17 cellular contexts compared by ENCODE assay signal in the genomic region with DNA sequence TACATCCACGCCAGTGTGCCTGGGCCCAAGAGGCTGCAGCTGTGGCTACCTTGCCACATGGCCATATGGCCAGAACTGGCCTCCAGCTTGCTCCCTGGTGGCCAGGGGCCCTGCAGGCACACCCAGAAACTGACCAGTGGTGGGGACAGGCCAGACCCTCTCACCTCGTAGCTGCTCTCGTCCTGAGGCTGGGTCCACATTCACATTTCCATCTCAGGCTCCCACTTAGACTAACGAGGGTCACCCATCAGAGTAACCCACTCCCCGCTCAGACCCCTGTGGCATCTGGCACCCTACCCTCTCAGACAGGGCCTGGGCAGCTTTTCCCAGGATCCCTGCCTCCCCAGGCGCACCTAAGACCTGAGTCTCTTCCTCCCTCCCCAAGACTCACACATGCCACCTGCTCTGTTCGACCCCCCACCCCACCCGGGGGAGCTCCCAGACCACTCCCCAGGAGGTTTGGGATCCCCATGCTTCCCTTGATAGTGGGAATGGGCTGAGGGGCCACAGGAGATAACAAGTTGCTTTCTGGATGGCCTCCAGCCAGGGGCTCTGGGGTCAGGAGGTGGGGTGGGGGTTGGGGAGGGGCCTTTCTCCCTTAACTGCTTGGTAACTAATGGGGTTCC. TPM values are rescaled to one million over a fixed set of nuclear protein-coding genes. Genes with fewer than 3 reads are reported as not detected.
DNase-seq lines count a peak whose midpoint lies in the region; ATAC-seq and TF ChIP-seq lines count a peak whose summit lies in the region.
"Had no signal": no experiment of that assay in that cellular context is flagged by ENCODE, and none has a peak within 500 bp of the region (broad histone marks: within the 10 kb centered on the region; RNA-seq: fewer than 3 reads in every experiment).

No MANE protein-coding gene starts in this region.

- no peak for ATAC-seq in stimulated activated naive B cell treated with anti-CD40 and anti-IgM and Interleukin-4, amounts not matched to agents 10 μg/mL and 1 μg/mL and 100 μg/mL, for 72 hours (replicated peaks)
- no peak for ATAC-seq in GM21529 (IDR thresholded peaks at IDR 0.05; ENCODE audit: unreplicated experiment)
- no peak for ATAC-seq in upper lobe of right lung
- no peak for ATAC-seq in GM21447 (IDR thresholded peaks at IDR 0.05; ENCODE audit: unreplicated experiment)
- ATAC-seq: left lung had no signal

- H4K20me1 ChIP-seq in Karpas-422 (ENCODE audit: insufficient read depth, low read depth, low read length) (no peaks in the 10 kb centered on the region), hepatocyte (ENCODE audit: insufficient read depth, poor library complexity, severe bottlenecking) (no peaks in the 10 kb centered on the region)

- H3K9me3 ChIP-seq in Karpas-422 (ENCODE audit: low read length), result no peaks in the 10 kb centered on the region
- no peaks in the 10 kb centered on the region for H3K9me3 ChIP-seq in hepatocyte (ENCODE audit: low read depth)
- H3K9me3 ChIP-seq in upper lobe of right lung, result no peaks in the 10 kb centered on the region
- H3K9me3 ChIP-seq: left lung had no signal

- H3K9me3 Mint-ChIP-seq in activated CD4-positive, alpha-beta T cell treated with anti-CD3 and anti-CD28 coated beads, Interleukin-2, amount 10 ng/mL, durations not matched to agents 24 days and 14 days, result no peaks in the 10 kb centered on the region
- no peaks in the 10 kb centered on the region for H3K9me3 Mint-ChIP-seq in stimulated activated naive B cell treated with anti-CD40 and anti-IgM and Interleukin-4, amounts not matched to agents 10 μg/mL and 1 μg/mL and 100 μg/mL, for 72 hours
- H3K9me3 Mint-ChIP-seq: nephron had no signal

- H3K4me2 ChIP-seq in Karpas-422 (ENCODE audit: low read depth, low read length, poor library complexity, severe bottlenecking) (no peak overlapping the region), hepatocyte (no peak overlapping the region)
- H3K4me2 ChIP-seq: KMS-11 had no signal

- no peak overlapping the region for H2AFZ ChIP-seq in Karpas-422 (ENCODE audit: low read length)
- no peak overlapping the region for H2AFZ ChIP-seq in hepatocyte

- no peaks in the 10 kb centered on the region for H3K27me3 ChIP-seq in Karpas-422 (ENCODE audit: low read length)
- no peaks in the 10 kb centered on the region for H3K27me3 ChIP-seq in hepatocyte
- peaks cover 38% of the 10 kb centered on the region for H3K27me3 ChIP-seq in upper lobe of right lung

- no peaks in the 10 kb centered on the region for H3K36me3 Mint-ChIP-seq in activated CD4-positive, alpha-beta T cell treated with anti-CD3 and anti-CD28 coated beads, Interleukin-2, amount 10 ng/mL, durations not matched to agents 24 days and 14 days (ENCODE audit: low read depth)
- H3K36me3 Mint-ChIP-seq in stimulated activated naive B cell treated with anti-CD40 and anti-IgM and Interleukin-4, amounts not matched to agents 10 μg/mL and 1 μg/mL and 100 μg/mL, for 72 hours, result no peaks in the 10 kb centered on the region
- H3K36me3 Mint-ChIP-seq: activated naive CD8-positive, alpha-beta T cell had no signal

- WGBS in hepatocyte (ENCODE audit: low lambda C conversion rate, missing lambda C conversion rate), result 95% methylated on average over 8 of the region's 8 CpGs

- H3K4me1 Mint-ChIP-seq in activated CD4-positive, alpha-beta T cell treated with anti-CD3 and anti-CD28 coated beads, Interleukin-2, amount 10 ng/mL, durations not matched to agents 24 days and 14 days, result no peaks in the 10 kb centered on the region
- H3K4me1 Mint-ChIP-seq in stimulated activated naive B cell treated with anti-CD40 and anti-IgM and Interleukin-4, amounts not matched to agents 10 μg/mL and 1 μg/mL and 100 μg/mL, for 72 hours, result peaks cover 9 to 12% of the 10 kb centered on the region in 2 donors

- intact Hi-C loops in activated CD4-positive, alpha-beta T cell treated with anti-CD3 and anti-CD28 coated beads, Interleukin-2, amount 10 ng/mL, durations not matched to agents 24 days and 14 days (cut with micrococcal nuclease), result no loop called here
- intact Hi-C loops in upper lobe of right lung (cut with DNase I), result no loop called here

- no peak overlapping the region for H3K4me3 Mint-ChIP-seq in activated CD4-positive, alpha-beta T cell treated with anti-CD3 and anti-CD28 coated beads, Interleukin-2, amount 10 ng/mL, durations not matched to agents 24 days and 14 days
- H3K4me3 Mint-ChIP-seq in stimulated activated naive B cell treated with anti-CD40 and anti-IgM and Interleukin-4, amounts not matched to agents 10 μg/mL and 1 μg/mL and 100 μg/mL, for 72 hours, result no peak overlapping the region
- H3K4me3 Mint-ChIP-seq: activated naive CD8-positive, alpha-beta T cell; nephron had no signal

- H3K9ac ChIP-seq in Karpas-422 (ENCODE audit: low read length), result no peak overlapping the region
- H3K9ac ChIP-seq: KMS-11 had no signal

- peaks cover 20% of the 10 kb centered on the region for H3K27me3 Mint-ChIP-seq in activated CD4-positive, alpha-beta T cell treated with anti-CD3 and anti-CD28 coated beads, Interleukin-2, amount 10 ng/mL, durations not matched to agents 24 days and 14 days
- peaks cover 28 to 36% of the 10 kb centered on the region in 2 donors for H3K27me3 Mint-ChIP-seq in stimulated activated naive B cell treated with anti-CD40 and anti-IgM and Interleukin-4, amounts not matched to agents 10 μg/mL and 1 μg/mL and 100 μg/mL, for 72 hours
- H3K27me3 Mint-ChIP-seq: activated naive CD8-positive, alpha-beta T cell had no signal

- H3K36me3 ChIP-seq in Karpas-422 (ENCODE audit: insufficient read depth, low read length) (no peaks in the 10 kb centered on the region), hepatocyte (replicated peaks; ENCODE audit: insufficient read depth, low read depth) (no peaks in the 10 kb centered on the region), upper lobe of right lung (no peaks in the 10 kb centered on the region)
- H3K36me3 ChIP-seq: left lung had no signal

- peak; percentile 57 for DNase-seq in activated CD4-positive, alpha-beta T cell treated with anti-CD3 and anti-CD28 coated beads, Interleukin-2, amount 10 ng/mL, durations not matched to agents 24 days and 14 days
- DNase-seq in activated CD4-positive, alpha-beta T cell treated with anti-CD3 and anti-CD28 coated beads, Interleukin-2, amount 50 U/mL, for 48 hours, result no peak
- DNase-seq in Karpas-422 (peak; percentile 41), hepatocyte (ENCODE audit: low spot score) (peak; percentile 7), upper lobe of right lung (no peak)
- no peak for DNase-seq in stimulated activated naive B cell treated with anti-CD40 and anti-IgM and Interleukin-4, amounts not matched to agents 10 μg/mL and 1 μg/mL and 100 μg/mL, for 72 hours
- DNase-seq: caudate nucleus, hippocampal formation, NCI-H1694 treated with DMSO at 0.1 percent for 48 hours, NCI-H748 treated with DMSO at 0.1 percent for 48 hours had no signal

- TF ChIP-seq CTCF in hepatocyte (IDR thresholded peaks at IDR 0.05; ENCODE audit: poor library complexity), result no peak
- TF ChIP-seq CTCF in upper lobe of right lung (IDR thresholded peaks at IDR 0.05), result no peak

- no peaks in the 10 kb centered on the region for H3K79me2 ChIP-seq in Karpas-422 (ENCODE audit: low read length)
- no peaks in the 10 kb centered on the region for H3K79me2 ChIP-seq in hepatocyte

- no peaks in the 10 kb centered on the region for H3K9me2 ChIP-seq in Karpas-422 (replicated peaks; ENCODE audit: insufficient read depth, low read length)
- no peaks in the 10 kb centered on the region for H3K9me2 ChIP-seq in hepatocyte (replicated peaks; ENCODE audit: insufficient read depth)

- H3K4me3 ChIP-seq in Karpas-422 (ENCODE audit: low read length) (no peak overlapping the region), hepatocyte (no peak overlapping the region), upper lobe of right lung (no peak overlapping the region)
- H3K4me3 ChIP-seq: left lung had no signal

- H3K27ac Mint-ChIP-seq in activated CD4-positive, alpha-beta T cell treated with anti-CD3 and anti-CD28 coated beads, Interleukin-2, amount 10 ng/mL, durations not matched to agents 24 days and 14 days, result no peak overlapping the region
- peak overlapping the region; percentile 2 for H3K27ac Mint-ChIP-seq in stimulated activated naive B cell treated with anti-CD40 and anti-IgM and Interleukin-4, amounts not matched to agents 10 μg/mL and 1 μg/mL and 100 μg/mL, for 72 hours
- H3K27ac Mint-ChIP-seq: activated naive CD8-positive, alpha-beta T cell; nephron had no signal

- H3K4me1 ChIP-seq in Karpas-422 (ENCODE audit: low read length), result peaks cover 15% of the 10 kb centered on the region
- H3K4me1 ChIP-seq in hepatocyte (ENCODE audit: insufficient read depth), result no peaks in the 10 kb centered on the region
- H3K4me1 ChIP-seq in upper lobe of right lung, result no peaks in the 10 kb centered on the region
- H3K4me1 ChIP-seq: left lung had no signal

- no peak overlapping the region for H3K27ac ChIP-seq in Karpas-422 (ENCODE audit: low read length)
- H3K27ac ChIP-seq in hepatocyte, result no peak overlapping the region
- H3K27ac ChIP-seq in upper lobe of right lung, result no peak overlapping the region
- H3K27ac ChIP-seq: epithelial cell of prostate, KMS-11, left lung had no signal

RNA-seq across cellular contexts. Expression of gene RNU1-4, which starts 21.3 kb away (rescaled TPM):
- total RNA-seq in activated CD4-positive, alpha-beta T cell treated with anti-CD3 and anti-CD28 coated beads, Interleukin-2, amount 10 ng/mL, durations not matched to agents 24 days and 14 days, result 1,962 and 2,189 TPM in 2 replicates
- total RNA-seq in Karpas-422 (2014; rRNA removed; shearing (Covaris generic); ENCODE audit: low replicate concordance), result under 0.01 TPM in 2 replicates
- total RNA-seq in hepatocyte, result under 0.01 TPM in 2 replicates
- not detected in 2 replicates for polyA plus RNA-seq in hepatocyte
- 6,622 TPM for total RNA-seq in upper lobe of right lung

RNA-seq across cellular contexts. Expression of gene RNU1-3, which starts 52.3 kb away (rescaled TPM):
- 1,962 and 2,189 TPM in 2 replicates for total RNA-seq in activated CD4-positive, alpha-beta T cell treated with anti-CD3 and anti-CD28 coated beads, Interleukin-2, amount 10 ng/mL, durations not matched to agents 24 days and 14 days
- total RNA-seq in Karpas-422 (2014; rRNA removed; shearing (Covaris generic); ENCODE audit: low replicate concordance), result under 0.01 TPM in 2 replicates
- under 0.01 TPM in 2 replicates for total RNA-seq in hepatocyte
- polyA plus RNA-seq in hepatocyte, result not detected in 2 replicates
- total RNA-seq in upper lobe of right lung, result 6,622 TPM

Comparison
In these comparisons a context has a peak if more than half of its experiments do, and no peak if none do; other contexts are left out.
1. DNase-seq: peak in activated CD4-positive, alpha-beta T cell treated with anti-CD3 and anti-CD28 coated beads, Interleukin-2, amount 10 ng/mL, durations not matched to agents 24 days and 14 days (single experiment), Karpas-422 (single experiment) and hepatocyte (single experiment); none in activated CD4-positive, alpha-beta T cell treated with anti-CD3 and anti-CD28 coated beads, Interleukin-2, amount 50 U/mL, for 48 hours (0 of 2), stimulated activated naive B cell treated with anti-CD40 and anti-IgM and Interleukin-4, amounts not matched to agents 10 μg/mL and 1 μg/mL and 100 μg/mL, for 72 hours (single experiment) and upper lobe of right lung (single experiment).
2. RNA of gene RNU1-4, which starts 21.3 kb away (total RNA-seq): 6,622 TPM in upper lobe of right lung (single experiment) and 1,962 to 2,189 TPM in activated CD4-positive, alpha-beta T cell treated with anti-CD3 and anti-CD28 coated beads, Interleukin-2, amount 10 ng/mL, durations not matched to agents 24 days and 14 days; under 0.01 TPM in Karpas-422 and under 0.01 TPM in hepatocyte; every median in the first group is over 1,000 times any median in the second.
3. RNA of gene RNU1-3, which starts 52.3 kb away (total RNA-seq): 6,622 TPM in upper lobe of right lung (single experiment) and 1,962 to 2,189 TPM in activated CD4-positive, alpha-beta T cell treated with anti-CD3 and anti-CD28 coated beads, Interleukin-2, amount 10 ng/mL, durations not matched to agents 24 days and 14 days; under 0.01 TPM in Karpas-422 and under 0.01 TPM in hepatocyte; every median in the first group is over 1,000 times any median in the second.